10 cellular contexts compared by ENCODE assay signal in the genomic region with DNA sequence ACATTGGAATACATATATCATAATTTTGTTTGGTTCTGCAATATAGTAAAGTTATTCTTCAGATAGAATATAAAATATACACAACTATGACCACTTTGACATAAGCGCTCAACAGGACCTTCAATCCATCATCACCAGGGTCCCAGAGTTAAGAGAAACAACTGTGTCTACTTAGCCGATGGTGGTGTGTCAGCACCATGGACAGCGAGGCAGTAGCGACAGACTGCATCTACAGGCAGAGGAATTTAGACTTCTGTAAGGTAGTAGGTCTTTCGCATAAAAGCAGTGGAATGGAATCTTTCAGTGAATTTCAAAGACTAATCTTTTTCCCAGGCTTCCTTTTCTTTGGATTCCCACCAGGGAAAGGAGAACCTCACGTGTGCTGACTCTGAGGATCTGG. TPM values are rescaled to one million over a fixed set of nuclear protein-coding genes. Genes with fewer than 3 reads are reported as not detected.
DNase-seq lines count a peak whose midpoint lies in the region; ATAC-seq and TF ChIP-seq lines count a peak whose summit lies in the region.
"Had no signal": no experiment of that assay in that cellular context is flagged by ENCODE, and none has a peak within 500 bp of the region (broad histone marks: within the 10 kb centered on the region; RNA-seq: fewer than 3 reads in every experiment).

No MANE protein-coding gene starts in this region.

- no peaks in the 10 kb centered on the region for H3K36me3 ChIP-seq in breast epithelium
- H3K36me3 ChIP-seq in upper lobe of right lung = no peaks in the 10 kb centered on the region

- H3K27ac ChIP-seq in breast epithelium (no peak overlapping the region), upper lobe of right lung (no peak overlapping the region)
- H3K27ac ChIP-seq: C4-2B had no signal

- CTCF ChIA-PET in MCF 10A (lab: Yijun Ruan, JAX) = interaction anchor here (0.6 to 1.6 kb wide), 3 partner anchors 28 to 700 kb away, joined by 3 to 4 read pairs (median 4); no protein-coding TSS in a partner anchor

- DNase-seq in MCF 10A (ENCODE audit: unreplicated experiment) = peak; percentile 61
- DNase-seq in breast epithelium (ENCODE audit: low spot score in 2 of 2) = no peak
- peak; percentile 43 for DNase-seq in activated T-cell treated with anti-CD3 and anti-CD28 coated beads, Interleukin-2, amount 50 U/mL, for 24 hours
- peak; percentile 41 for DNase-seq in iPS DF 4.7 (ENCODE audit: extremely low read depth, low spot score)
- DNase-seq in upper lobe of right lung = no peak
- no peak for DNase-seq in NCI-H510A treated with DMSO at 0.1 percent for 48 hours (lab: John Stamatoyannopoulos, UW)
- no peak for DNase-seq in NCI-H526 treated with DMSO at 0.1 percent for 48 hours (lab: John Stamatoyannopoulos, UW)

- H3K27me3 Mint-ChIP-seq in MCF 10A (ENCODE audit: insufficient read depth, unreplicated experiment) = peaks cover 34% of the 10 kb centered on the region
- H3K27me3 Mint-ChIP-seq in activated T-cell treated with anti-CD3 and anti-CD28 coated beads, Interleukin-2, amount 50 U/mL, for 24 hours = peaks cover 26% of the 10 kb centered on the region

- TF ChIP-seq POLR2A in breast epithelium (IDR thresholded peaks at IDR 0.05) = no peak

- no peak overlapping the region for H3K4me3 Mint-ChIP-seq in MCF 10A (ENCODE audit: unreplicated experiment)
- H3K4me3 Mint-ChIP-seq in activated T-cell treated with anti-CD3 and anti-CD28 coated beads, Interleukin-2, amount 50 U/mL, for 24 hours = no peak overlapping the region

- no peak overlapping the region for H3K4me3 ChIP-seq in breast epithelium
- H3K4me3 ChIP-seq in upper lobe of right lung = no peak overlapping the region

- no TSS peak for BruUV-seq in MCF 10A (replicated peaks; lab: Mats Ljungman, UMichigan)

- POLR2A ChIA-PET in MCF 10A (lab: Yijun Ruan, JAX) = no interaction called here

- no peaks in the 10 kb centered on the region for H3K4me1 Mint-ChIP-seq in MCF 10A (ENCODE audit: insufficient read depth, unreplicated experiment)
- no peaks in the 10 kb centered on the region for H3K4me1 Mint-ChIP-seq in activated T-cell treated with anti-CD3 and anti-CD28 coated beads, Interleukin-2, amount 50 U/mL, for 24 hours (ENCODE audit: low read depth)

- H3K9me3 ChIP-seq in breast epithelium (no peaks in the 10 kb centered on the region), upper lobe of right lung (no peaks in the 10 kb centered on the region)

- H3K27me3 ChIP-seq in breast epithelium = peaks cover 0 to 3% of the 10 kb centered on the region in 2 donors
- peaks cover 6% of the 10 kb centered on the region for H3K27me3 ChIP-seq in upper lobe of right lung

- no peaks in the 10 kb centered on the region for H3K4me1 ChIP-seq in breast epithelium
- H3K4me1 ChIP-seq in upper lobe of right lung = no peaks in the 10 kb centered on the region

- ATAC-seq in upper lobe of right lung = peak; percentile 54
- no peak for ATAC-seq in activated CD4-positive, CD25-positive, alpha-beta regulatory T cell treated with anti-CD3 and anti-CD28 coated beads, Interleukin-2, amount 50 U/mL, for 24 hours
- ATAC-seq: left colon had no signal

- TF ChIP-seq CTCF in MCF 10A (IDR thresholded peaks at IDR 0.05; ENCODE audit: unreplicated experiment) (no peak), breast epithelium (IDR thresholded peaks at IDR 0.05) (no peak), upper lobe of right lung (IDR thresholded peaks at IDR 0.05) (no peak)

- no peak overlapping the region for H3K27ac Mint-ChIP-seq in MCF 10A (ENCODE audit: low read depth, unreplicated experiment)
- no peak overlapping the region for H3K27ac Mint-ChIP-seq in activated T-cell treated with anti-CD3 and anti-CD28 coated beads, Interleukin-2, amount 50 U/mL, for 24 hours

- no peaks in the 10 kb centered on the region for H3K9me3 Mint-ChIP-seq in MCF 10A (ENCODE audit: unreplicated experiment)
- H3K9me3 Mint-ChIP-seq in activated T-cell treated with anti-CD3 and anti-CD28 coated beads, Interleukin-2, amount 50 U/mL, for 24 hours = no peaks in the 10 kb centered on the region

- no peaks in the 10 kb centered on the region for H3K36me3 Mint-ChIP-seq in MCF 10A (ENCODE audit: insufficient read depth, unreplicated experiment)
- no peaks in the 10 kb centered on the region for H3K36me3 Mint-ChIP-seq in activated T-cell treated with anti-CD3 and anti-CD28 coated beads, Interleukin-2, amount 50 U/mL, for 24 hours (ENCODE audit: low read depth)

- intact Hi-C loops in MCF 10A (cut with micrococcal nuclease) (no loop called here), breast epithelium (cut with DNase I; ENCODE audit: low total_unique reads) (no loop called here), upper lobe of right lung (cut with DNase I) (no loop called here)

RNA-seq across cellular contexts. Expression of gene LRPPRC, which starts 20.5 kb away (rescaled TPM):
- 139 and 160 TPM in 2 replicates for total RNA-seq in MCF 10A (2022)
- total RNA-seq in breast epithelium = 10 to 100 TPM; 61.6 to 75.4 (median 65.1) TPM
- 56.1 TPM for total RNA-seq in upper lobe of right lung

Comparison
In these comparisons a context has a peak if more than half of its experiments do, and no peak if none do; other contexts are left out.
1. DNase-seq: peak in MCF 10A (single experiment), activated T-cell treated with anti-CD3 and anti-CD28 coated beads, Interleukin-2, amount 50 U/mL, for 24 hours (single experiment) and iPS DF 4.7 (single experiment); none in breast epithelium (0 of 2), upper lobe of right lung (single experiment), NCI-H510A treated with DMSO at 0.1 percent for 48 hours (single experiment) and NCI-H526 treated with DMSO at 0.1 percent for 48 hours (single experiment).